ENCODE assay signal across 29 cellular contexts in genomic region chr3:72810063-72810462, GRCh38. TPM values are rescaled to one million over a fixed set of nuclear protein-coding genes. Genes with fewer than 3 reads are reported as not detected.
DNase-seq lines count a peak whose midpoint lies in the region; ATAC-seq and TF ChIP-seq lines count a peak whose summit lies in the region.
"Had no signal": no experiment of that assay in that cellular context is flagged by ENCODE, and none has a peak within 500 bp of the region (broad histone marks: within the 10 kb centered on the region; RNA-seq: fewer than 3 reads in every experiment).

No MANE protein-coding gene starts in this region.

- no peaks in the 10 kb centered on the region for H3K27me3 ChIP-seq in HUES64 (ENCODE audit: insufficient read depth, low read length)
- H3K27me3 ChIP-seq in iPS-18a (ENCODE audit: control insufficient read depth, insufficient read depth, low read length) = no peaks in the 10 kb centered on the region
- no peaks in the 10 kb centered on the region for H3K27me3 ChIP-seq in osteoblast (ENCODE audit: insufficient read depth, low read length)
- no peaks in the 10 kb centered on the region for H3K27me3 ChIP-seq in upper lobe of right lung
- no peaks in the 10 kb centered on the region for H3K27me3 ChIP-seq in right cardiac atrium (ENCODE audit: control insufficient read depth, insufficient read depth)
- H3K27me3 ChIP-seq: heart left ventricle had no signal

- no peaks in the 10 kb centered on the region for H3K9me3 Mint-ChIP-seq in activated CD8-positive, alpha-beta T cell treated with anti-CD3 and anti-CD28 coated beads, Interleukin-2, amount 10 ng/mL, durations not matched to agents 7 days and 5 days (ENCODE audit: insufficient read depth)
- H3K9me3 Mint-ChIP-seq: activated naive CD8-positive, alpha-beta T cell treated with anti-CD3 and anti-CD28 coated beads, Interleukin-2, amount 50 U/mL, for 24 hours; activated T-cell treated with anti-CD3 and anti-CD28 coated beads, Interleukin-2, amount 50 U/mL, for 24 hours; naive B cell; stimulated activated naive CD8-positive, alpha-beta T cell treated with anti-CD3 and anti-CD28 coated beads, Interleukin-15, amount 100 ng/mL, for 72 hours had no signal

- H3K27ac Mint-ChIP-seq in activated CD8-positive, alpha-beta T cell treated with anti-CD3 and anti-CD28 coated beads, Interleukin-2, amount 10 ng/mL, durations not matched to agents 7 days and 5 days = no peak overlapping the region
- H3K27ac Mint-ChIP-seq: activated naive CD8-positive, alpha-beta T cell treated with anti-CD3 and anti-CD28 coated beads, Interleukin-2, amount 50 U/mL, for 24 hours; activated T-cell treated with anti-CD3 and anti-CD28 coated beads, Interleukin-2, amount 50 U/mL, for 24 hours; naive B cell; stimulated activated naive CD8-positive, alpha-beta T cell treated with anti-CD3 and anti-CD28 coated beads, Interleukin-15, amount 100 ng/mL, for 72 hours had no signal

- H3K9me3 ChIP-seq in HUES64 (ENCODE audit: insufficient read depth, low read depth, low read length) (no peaks in the 10 kb centered on the region), iPS-18a (ENCODE audit: control insufficient read depth, low read depth, low read length) (no peaks in the 10 kb centered on the region), osteoblast (ENCODE audit: low read depth, low read length) (no peaks in the 10 kb centered on the region), upper lobe of right lung (no peaks in the 10 kb centered on the region), right cardiac atrium (ENCODE audit: control insufficient read depth, low read length) (no peaks in the 10 kb centered on the region)
- H3K9me3 ChIP-seq: heart left ventricle, SK-N-SH had no signal

- no peaks in the 10 kb centered on the region for H3K27me3 Mint-ChIP-seq in activated CD8-positive, alpha-beta T cell treated with anti-CD3 and anti-CD28 coated beads, Interleukin-2, amount 10 ng/mL, durations not matched to agents 7 days and 5 days (ENCODE audit: low read depth)
- H3K27me3 Mint-ChIP-seq: activated naive CD8-positive, alpha-beta T cell treated with anti-CD3 and anti-CD28 coated beads, Interleukin-2, amount 50 U/mL, for 24 hours; activated T-cell treated with anti-CD3 and anti-CD28 coated beads, Interleukin-2, amount 50 U/mL, for 24 hours; naive B cell; stimulated activated naive CD8-positive, alpha-beta T cell treated with anti-CD3 and anti-CD28 coated beads, Interleukin-15, amount 100 ng/mL, for 72 hours had no signal

- DNase-seq in dermis blood vessel endothelial cell (peak; percentile 70), osteoblast (ENCODE audit: insufficient read length, low spot score, missing footprints) (peak; percentile 76), upper lobe of right lung (no peak), right cardiac atrium (no peak), OCI-M2 (lab: John Stamatoyannopoulos, UW; ENCODE audit: unreplicated experiment) (no peak)
- no peak for DNase-seq in activated CD8-positive, alpha-beta T cell treated with anti-CD3 and anti-CD28 coated beads, Interleukin-2, amount 10 ng/mL, durations not matched to agents 7 days and 5 days
- DNase-seq: activated CD4-positive, alpha-beta T cell treated with anti-CD3 and anti-CD28 coated beads for 4 hours; activated gamma-delta T cell; activated naive CD8-positive, alpha-beta T cell treated with anti-CD3 and anti-CD28 coated beads, Interleukin-2, amount 50 U/mL, for 24 hours; activated T-cell treated with anti-CD3 and anti-CD28 coated beads, Interleukin-2, amount 50 U/mL, for 24 hours; Calu3; central memory CD4-positive, alpha-beta T cell; erythroblast; foreskin fibroblast; GOT3; heart left ventricle; KBM-7; naive B cell; NCI-H1105; NCI-H226; retina; SK-N-SH; stimulated activated CD4-positive, alpha-beta T cell treated with anti-CD3 and anti-CD28 coated beads, Interleukin-1b, Interleukin-23, amount 100 ng/mL, for 48 hours; stimulated activated CD8-positive, alpha-beta memory T cell treated with anti-CD3 and anti-CD28 coated beads, Interleukin-4, amount 100 ng/mL, for 48 hours; stimulated activated naive CD8-positive, alpha-beta T cell treated with anti-CD3 and anti-CD28 coated beads, Interleukin-15, amount 100 ng/mL, for 72 hours had no signal

- POLR2A ChIA-PET in activated CD8-positive, alpha-beta T cell treated with anti-CD3 and anti-CD28 coated beads, Interleukin-2, amount 10 ng/mL, durations not matched to agents 7 days and 5 days (lab: Charles Lee) = no interaction called here

- no peaks in the 10 kb centered on the region for H3K4me1 Mint-ChIP-seq in activated CD8-positive, alpha-beta T cell treated with anti-CD3 and anti-CD28 coated beads, Interleukin-2, amount 10 ng/mL, durations not matched to agents 7 days and 5 days (ENCODE audit: low read depth)

- H3K36me3 Mint-ChIP-seq in activated CD8-positive, alpha-beta T cell treated with anti-CD3 and anti-CD28 coated beads, Interleukin-2, amount 10 ng/mL, durations not matched to agents 7 days and 5 days (ENCODE audit: low read depth) = peaks cover 20% of the 10 kb centered on the region

- ATAC-seq in upper lobe of right lung (no peak), right cardiac atrium (no peak)
- ATAC-seq in activated CD8-positive, alpha-beta T cell treated with anti-CD3 and anti-CD28 coated beads, Interleukin-2, amount 10 ng/mL, durations not matched to agents 7 days and 5 days = no peak
- ATAC-seq: activated naive CD8-positive, alpha-beta T cell treated with anti-CD3 and anti-CD28 coated beads, Interleukin-2, amount 50 U/mL, for 24 hours; stimulated activated naive CD8-positive, alpha-beta T cell treated with anti-CD3 and anti-CD28 coated beads, Interleukin-15, amount 100 ng/mL, for 72 hours had no signal

- H3K4me1 ChIP-seq in HUES64 (ENCODE audit: insufficient read depth, low read length) (peaks cover 38% of the 10 kb centered on the region), iPS-18a (ENCODE audit: control insufficient read depth, low read depth, low read length) (peaks cover 33% of the 10 kb centered on the region), osteoblast (ENCODE audit: insufficient read depth, low read length) (no peaks in the 10 kb centered on the region), upper lobe of right lung (peaks cover 10% of the 10 kb centered on the region), right cardiac atrium (ENCODE audit: control insufficient read depth, insufficient read depth, low read length) (no peaks in the 10 kb centered on the region)

- H3K79me2 ChIP-seq in osteoblast (ENCODE audit: insufficient read depth, low read length) = no peaks in the 10 kb centered on the region

- H3K27ac ChIP-seq in HUES64 (ENCODE audit: low read depth, low read length) (peak overlapping the region; percentile 58), iPS-18a (ENCODE audit: low read length) (peak overlapping the region; percentile 71), osteoblast (ENCODE audit: low read depth, low read length) (no peak overlapping the region), upper lobe of right lung (no peak overlapping the region), right cardiac atrium (ENCODE audit: low read length) (no peak overlapping the region)
- H3K27ac ChIP-seq: C4-2B, heart left ventricle had no signal

- CTCF ChIA-PET in activated CD8-positive, alpha-beta T cell treated with anti-CD3 and anti-CD28 coated beads, Interleukin-2, amount 10 ng/mL, durations not matched to agents 7 days and 5 days (lab: Charles Lee) = interaction anchor here (0.7 to 3.9 kb wide), 3 partner anchors 10 to 144 kb away, joined by 5 to 22 read pairs (median 11); no protein-coding TSS in a partner anchor

- H3K4me2 ChIP-seq in osteoblast (ENCODE audit: insufficient read depth, low read length) = no peak overlapping the region
- H3K4me2 ChIP-seq: SK-N-SH, smooth muscle cell had no signal

- H4K20me1 ChIP-seq in osteoblast (ENCODE audit: insufficient read depth, low read length) = no peaks in the 10 kb centered on the region

- intact Hi-C loops in upper lobe of right lung (cut with DNase I) (no loop called here), right cardiac atrium (cut with DNase I) (loop anchor here in 3 of 4 donors (10.0 kb wide), 2 partner anchors 135 to 145 kb away; no protein-coding TSS in a partner anchor)

- no peak overlapping the region for H2AFZ ChIP-seq in osteoblast (ENCODE audit: low read length)

- H3K4me3 ChIP-seq in HUES64 (ENCODE audit: low read length) (no peak overlapping the region), iPS-18a (ENCODE audit: low read length) (peak overlapping the region; percentile 15), osteoblast (ENCODE audit: insufficient read depth, low read length) (no peak overlapping the region), upper lobe of right lung (no peak overlapping the region), right cardiac atrium (ENCODE audit: low read length) (no peak overlapping the region)
- H3K4me3 ChIP-seq: heart left ventricle, smooth muscle cell had no signal

- H3K36me3 ChIP-seq in HUES64 (ENCODE audit: insufficient read depth, low read length) = no peaks in the 10 kb centered on the region
- no peaks in the 10 kb centered on the region for H3K36me3 ChIP-seq in iPS-18a (ENCODE audit: control insufficient read depth, low read depth, low read length)
- H3K36me3 ChIP-seq in osteoblast (ENCODE audit: insufficient read depth, low read length) = peaks cover 11% of the 10 kb centered on the region
- peaks cover 10% of the 10 kb centered on the region for H3K36me3 ChIP-seq in upper lobe of right lung

- H3K4me3 Mint-ChIP-seq in activated CD8-positive, alpha-beta T cell treated with anti-CD3 and anti-CD28 coated beads, Interleukin-2, amount 10 ng/mL, durations not matched to agents 7 days and 5 days = no peak overlapping the region
- H3K4me3 Mint-ChIP-seq: activated naive CD8-positive, alpha-beta T cell treated with anti-CD3 and anti-CD28 coated beads, Interleukin-2, amount 50 U/mL, for 24 hours; activated T-cell treated with anti-CD3 and anti-CD28 coated beads, Interleukin-2, amount 50 U/mL, for 24 hours; naive B cell; stimulated activated naive CD8-positive, alpha-beta T cell treated with anti-CD3 and anti-CD28 coated beads, Interleukin-15, amount 100 ng/mL, for 72 hours had no signal

- TF ChIP-seq CTCF in osteoblast (IDR thresholded peaks at IDR 0.05; ENCODE audit: extremely low read depth, low read depth, low read length) = no peak
- no peak for TF ChIP-seq CTCF in upper lobe of right lung (IDR thresholded peaks at IDR 0.05)

- no peak overlapping the region for H3K9ac ChIP-seq in HUES64 (ENCODE audit: low read depth, low read length)
- no peak overlapping the region for H3K9ac ChIP-seq in iPS-18a (ENCODE audit: low read length)
- H3K9ac ChIP-seq: SK-N-SH had no signal

RNA-seq across cellular contexts. Expression of gene SHQ1, which starts 38.2 kb away (rescaled TPM):
- 20.4 TPM for polyA plus RNA-seq in HUES64 (2013, experiment 1 of 2)
- polyA plus RNA-seq in HUES64 (2013, experiment 2 of 2) = 19.9 TPM
- total RNA-seq in dermis blood vessel endothelial cell (19.6 and 22.7 TPM in 2 replicates), osteoblast (19.2 TPM in 2 replicates), upper lobe of right lung (17.3 TPM), right cardiac atrium (10 to 100 TPM; 21.0 to 27.1 (median 22.8) TPM)
- polyA plus RNA-seq in right cardiac atrium = 10.7 TPM
- total RNA-seq in activated CD8-positive, alpha-beta T cell treated with anti-CD3 and anti-CD28 coated beads, Interleukin-2, amount 10 ng/mL, durations not matched to agents 7 days and 5 days = 10 to 100 TPM; 27.2 to 28.0 TPM

Comparison
In these comparisons a context has a peak if more than half of its experiments do, and no peak if none do; other contexts are left out.
1. H3K27ac ChIP-seq: peak in HUES64 (single experiment) and iPS-18a (single experiment); none in osteoblast (single experiment), upper lobe of right lung (single experiment) and right cardiac atrium (single experiment).
2. DNase-seq: peak in dermis blood vessel endothelial cell (single experiment) and osteoblast (single experiment); none in upper lobe of right lung (single experiment), right cardiac atrium (0 of 3), activated CD8-positive, alpha-beta T cell treated with anti-CD3 and anti-CD28 coated beads, Interleukin-2, amount 10 ng/mL, durations not matched to agents 7 days and 5 days (single experiment) and OCI-M2 (single experiment).